12 cellular contexts compared by ENCODE assay signal in genomic region chr10:30747633-30748032, GRCh38.
DNase-seq lines count a peak whose midpoint lies in the region; FAIRE-seq and TF ChIP-seq lines count a peak whose summit lies in the region.
"Had no signal": no experiment of that assay in that cellular context is flagged by ENCODE, and none has a peak within 500 bp of the region (broad histone marks: within the 10 kb centered on the region; RNA-seq: fewer than 3 reads in every experiment).

No MANE protein-coding gene starts in this region.

- no peaks in the 10 kb centered on the region for H3K27me3 ChIP-seq in CD8-positive, alpha-beta memory T cell (ENCODE audit: insufficient read depth, low read length, poor library complexity, severe bottlenecking)
- H3K27me3 ChIP-seq in transverse colon (no peaks in the 10 kb centered on the region), endodermal cell (ENCODE audit: control insufficient read depth, insufficient read depth, low read length, poor library complexity, severe bottlenecking) (no peaks in the 10 kb centered on the region)

- no peak overlapping the region for H3K9ac ChIP-seq in endodermal cell (ENCODE audit: extremely low read depth, low read length, poor library complexity, severe bottlenecking)

- POLR2A ChIA-PET in CD8-positive, alpha-beta memory T cell (lab: Charles Lee): no interaction called here

- H3K4me1 ChIP-seq in CD8-positive, alpha-beta memory T cell (ENCODE audit: insufficient read depth, low read length): peaks cover 14% of the 10 kb centered on the region
- peaks cover 0 to 3% (median 0%) of the 10 kb centered on the region in 4 donors for H3K4me1 ChIP-seq in transverse colon
- H3K4me1 ChIP-seq in endodermal cell (ENCODE audit: control insufficient read depth, insufficient read depth, low read length): no peaks in the 10 kb centered on the region

- H3K4me1 Mint-ChIP-seq in CD8-positive, alpha-beta memory T cell: peaks cover 48 to 61% (median 53%) of the 10 kb centered on the region in 3 donors
- H3K4me1 Mint-ChIP-seq in endodermal cell: no peaks in the 10 kb centered on the region

- TF ChIP-seq CTCF in transverse colon (IDR thresholded peaks at IDR 0.05) (no peak), endodermal cell (conservative IDR thresholded peaks at IDR 0.05) (no peak)

- H3K4me3 Mint-ChIP-seq in CD8-positive, alpha-beta memory T cell: peak overlapping the region in 6 of 7 donors; percentile 12 to 58 (median 16)
- H3K4me3 Mint-ChIP-seq in endodermal cell: no peak overlapping the region
- H3K4me3 Mint-ChIP-seq: naive thymus-derived CD4-positive, alpha-beta T cell had no signal

- H3K36me3 Mint-ChIP-seq in CD8-positive, alpha-beta memory T cell: no peaks in the 10 kb centered on the region
- no peaks in the 10 kb centered on the region for H3K36me3 Mint-ChIP-seq in endodermal cell (ENCODE audit: low read depth)
- H3K36me3 Mint-ChIP-seq: naive thymus-derived CD4-positive, alpha-beta T cell had no signal

- peak; percentile 60 for FAIRE-seq in HTR-8/SVneo (lab: Jason Lieb, UNC)
- FAIRE-seq: HepG2 had no signal

- CTCF ChIA-PET in CD8-positive, alpha-beta memory T cell (lab: Charles Lee): interaction anchor here (1.1 to 6.9 kb wide), 3 partner anchors 36 to 1053 kb away, joined by 3 to 42 read pairs (median 5); no protein-coding TSS in a partner anchor

- H3K9me3 Mint-ChIP-seq in CD8-positive, alpha-beta memory T cell: no peaks in the 10 kb centered on the region
- H3K9me3 Mint-ChIP-seq in endodermal cell: no peaks in the 10 kb centered on the region

- DNase-seq in CD8-positive, alpha-beta memory T cell: peak in 1 of 5 donors; percentile 62
- DNase-seq in HTR-8/SVneo (ENCODE audit: insufficient read length, low spot score) (peak; percentile 25), posterior vena cava (ENCODE audit: low spot score) (peak; percentile 78), transverse colon (no peak), NCI-H524 treated with DMSO at 0.1 percent for 48 hours (lab: John Stamatoyannopoulos, UW) (no peak), T-helper 9 cell (no peak), endodermal cell (no peak)
- peak; percentile 83 for DNase-seq in activated effector memory CD4-positive, alpha-beta T cell treated with anti-CD3 and anti-CD28 coated beads, Interleukin-2, amount 50 U/mL, for 16 hours
- DNase-seq: DND-41, NCI-H526 had no signal

- intact Hi-C loops in posterior vena cava (cut with DNase I): no loop called here
- intact Hi-C loops in transverse colon (cut with DNase I; ENCODE audit: low total_unique reads): no loop called here

- 61% methylated on average over 9 of the region's 9 CpGs; no CpG with 5 or more reads in 1 of the 2 donors for WGBS in transverse colon (ENCODE audit: low coverage in 1 of 2), 2 donors
- WGBS in endodermal cell (ENCODE audit: insufficient coverage in 1 of 2, insufficient read length in 1 of 2), 2 experiments: 74 to 78% methylated on average over 7 to 9 of the region's 9 CpGs

- no peak for TF ChIP-seq POLR2A in transverse colon (IDR thresholded peaks at IDR 0.05)

- no peaks in the 10 kb centered on the region for H3K9me3 ChIP-seq in CD8-positive, alpha-beta memory T cell (ENCODE audit: low read length)
- H3K9me3 ChIP-seq in transverse colon: no peaks in the 10 kb centered on the region
- H3K9me3 ChIP-seq in endodermal cell (ENCODE audit: control insufficient read depth, low read length): no peaks in the 10 kb centered on the region

- no peak for TF ChIP-seq EP300 in transverse colon (IDR thresholded peaks at IDR 0.05; ENCODE audit: low read depth)

- H3K27ac ChIP-seq in CD8-positive, alpha-beta memory T cell (ENCODE audit: low read depth, low read length): no peak overlapping the region
- H3K27ac ChIP-seq in transverse colon: peak overlapping the region in 1 of 4 donors; percentile 3
- H3K27ac ChIP-seq in endodermal cell (ENCODE audit: low read depth, low read length): no peak overlapping the region

- peaks cover 0 to 6% of the 10 kb centered on the region in 2 donors for H3K27me3 Mint-ChIP-seq in CD8-positive, alpha-beta memory T cell
- peaks cover 6% of the 10 kb centered on the region for H3K27me3 Mint-ChIP-seq in endodermal cell (ENCODE audit: insufficient read depth)
- H3K27me3 Mint-ChIP-seq: naive thymus-derived CD4-positive, alpha-beta T cell had no signal

- peak overlapping the region in 5 of 8 donors; percentile 3 to 75 (median 20) for H3K27ac Mint-ChIP-seq in CD8-positive, alpha-beta memory T cell
- no peak overlapping the region for H3K27ac Mint-ChIP-seq in endodermal cell

- in situ Hi-C loops in transverse colon (cut with MboI; ENCODE audit: low pct_ligation_motif_present in 1 of 4, low pct_unique_long_range_greater_than_20kb in 1 of 4, low sequenced_read_pairs in 3 of 4): loop anchor here in 1 of 4 donors (25.0 kb wide), 2 partner anchors 740 to 1065 kb away; no protein-coding TSS in a partner anchor

- H3K4me3 ChIP-seq in CD8-positive, alpha-beta memory T cell (ENCODE audit: low read length): no peak overlapping the region
- no peak overlapping the region for H3K4me3 ChIP-seq in transverse colon
- no peak overlapping the region for H3K4me3 ChIP-seq in endodermal cell (ENCODE audit: low read length)

- H3K36me3 ChIP-seq in CD8-positive, alpha-beta memory T cell (ENCODE audit: insufficient read depth, low read length): no peaks in the 10 kb centered on the region
- no peaks in the 10 kb centered on the region for H3K36me3 ChIP-seq in transverse colon
- no peaks in the 10 kb centered on the region for H3K36me3 ChIP-seq in endodermal cell (ENCODE audit: control insufficient read depth, insufficient read depth, low read length)

Comparison
In these comparisons a context has a peak if more than half of its experiments do, and no peak if none do; other contexts are left out.
1. DNase-seq: peak in HTR-8/SVneo (single experiment), activated effector memory CD4-positive, alpha-beta T cell treated with anti-CD3 and anti-CD28 coated beads, Interleukin-2, amount 50 U/mL, for 16 hours (single experiment) and posterior vena cava (single experiment); none in transverse colon (single experiment), NCI-H524 treated with DMSO at 0.1 percent for 48 hours (single experiment), T-helper 9 cell (single experiment) and endodermal cell (single experiment).